In genomic region chr1:235649722-235650163, GRCh38 we compare ENCODE assay signal across 8 cellular contexts.
DNase-seq lines count a peak whose midpoint lies in the region; ATAC-seq lines count a peak whose summit lies in the region.

Gene GNG4 (minus strand): TSS chr1:235649784. CDS start chr1:235583838, 65,946 bp downstream.

- ATAC-seq in HG03439 (IDR thresholded peaks at IDR 0.05; ENCODE audit: unreplicated experiment): no peak

- peak; percentile 30 to 32 for DNase-seq in stimulated activated CD4-positive, alpha-beta T cell treated with anti-CD3 and anti-CD28 coated beads, Interleukin-1b, Interleukin-23, amount 100 ng/mL, for 4 hours (ENCODE audit: low read depth in 2 of 2)
- no peak for DNase-seq in stimulated activated CD4-positive, alpha-beta T cell treated with anti-CD3 and anti-CD28 coated beads, Interleukin-12 subunit alpha, Interleukin-12 subunit beta, amount 100 ng/mL, for 4 hours
- DNase-seq in NCI-H1436 treated with DMSO at 0.1 percent for 48 hours (lab: John Stamatoyannopoulos, UW) (peak; percentile 19), iPS-NIHi11 (ENCODE audit: low spot score) (peak; percentile 86), GM03348 (ENCODE audit: low spot score) (no peak)

- peak within 1 kb of the TSS; percentile 13 for H3K27ac Mint-ChIP-seq in activated naive CD4-positive, alpha-beta T cell treated with anti-CD3 and anti-CD28 coated beads, Interleukin-2, amount 50 U/mL, for 24 hours
- no peak within 1 kb of the TSS for H3K27ac Mint-ChIP-seq in stimulated activated naive CD8-positive, alpha-beta T cell treated with anti-CD3 and anti-CD28 coated beads, Interleukin-15, Interleukin-2, amounts not matched to agents 100 ng/mL and 50 ng/mL, for 24 hours

- H3K4me1 Mint-ChIP-seq in activated naive CD4-positive, alpha-beta T cell treated with anti-CD3 and anti-CD28 coated beads, Interleukin-2, amount 50 U/mL, for 24 hours: peaks cover 18% of the 10 kb centered on the region
- H3K4me1 Mint-ChIP-seq in stimulated activated naive CD8-positive, alpha-beta T cell treated with anti-CD3 and anti-CD28 coated beads, Interleukin-15, Interleukin-2, amounts not matched to agents 100 ng/mL and 50 ng/mL, for 24 hours (ENCODE audit: low read depth): peaks cover 20% of the 10 kb centered on the region

- H3K9me3 Mint-ChIP-seq in activated naive CD4-positive, alpha-beta T cell treated with anti-CD3 and anti-CD28 coated beads, Interleukin-2, amount 50 U/mL, for 24 hours: peaks cover 12% of the 10 kb centered on the region
- H3K9me3 Mint-ChIP-seq in stimulated activated naive CD8-positive, alpha-beta T cell treated with anti-CD3 and anti-CD28 coated beads, Interleukin-15, Interleukin-2, amounts not matched to agents 100 ng/mL and 50 ng/mL, for 24 hours: no peaks in the 10 kb centered on the region

- H3K4me3 Mint-ChIP-seq in activated naive CD4-positive, alpha-beta T cell treated with anti-CD3 and anti-CD28 coated beads, Interleukin-2, amount 50 U/mL, for 24 hours: peak within 1 kb of the TSS; percentile 83
- peak within 1 kb of the TSS; percentile 78 for H3K4me3 Mint-ChIP-seq in stimulated activated naive CD8-positive, alpha-beta T cell treated with anti-CD3 and anti-CD28 coated beads, Interleukin-15, Interleukin-2, amounts not matched to agents 100 ng/mL and 50 ng/mL, for 24 hours

- H3K36me3 Mint-ChIP-seq in activated naive CD4-positive, alpha-beta T cell treated with anti-CD3 and anti-CD28 coated beads, Interleukin-2, amount 50 U/mL, for 24 hours: peaks cover 5% of the 10 kb centered on the region
- peaks cover 5% of the 10 kb centered on the region for H3K36me3 Mint-ChIP-seq in stimulated activated naive CD8-positive, alpha-beta T cell treated with anti-CD3 and anti-CD28 coated beads, Interleukin-15, Interleukin-2, amounts not matched to agents 100 ng/mL and 50 ng/mL, for 24 hours (ENCODE audit: low read depth)

- peaks cover 51% of the 10 kb centered on the region for H3K27me3 Mint-ChIP-seq in activated naive CD4-positive, alpha-beta T cell treated with anti-CD3 and anti-CD28 coated beads, Interleukin-2, amount 50 U/mL, for 24 hours
- peaks cover 74% of the 10 kb centered on the region for H3K27me3 Mint-ChIP-seq in stimulated activated naive CD8-positive, alpha-beta T cell treated with anti-CD3 and anti-CD28 coated beads, Interleukin-15, Interleukin-2, amounts not matched to agents 100 ng/mL and 50 ng/mL, for 24 hours

Comparison
In these comparisons a context has a peak if more than half of its experiments do, and no peak if none do; other contexts are left out.
1. DNase-seq: peak in stimulated activated CD4-positive, alpha-beta T cell treated with anti-CD3 and anti-CD28 coated beads, Interleukin-1b, Interleukin-23, amount 100 ng/mL, for 4 hours (2 of 2), NCI-H1436 treated with DMSO at 0.1 percent for 48 hours (single experiment) and iPS-NIHi11 (single experiment); none in stimulated activated CD4-positive, alpha-beta T cell treated with anti-CD3 and anti-CD28 coated beads, Interleukin-12 subunit alpha, Interleukin-12 subunit beta, amount 100 ng/mL, for 4 hours (single experiment) and GM03348 (single experiment).